ENCODE assay signal across 9 cellular contexts in genomic region chr13:101289764-101290163, GRCh38.
DNase-seq lines count a peak whose midpoint lies in the region; ATAC-seq, FAIRE-seq and TF ChIP-seq lines count a peak whose summit lies in the region.
"Had no signal": no experiment of that assay in that cellular context is flagged by ENCODE, and none has a peak within 500 bp of the region (broad histone marks: within the 10 kb centered on the region; RNA-seq: fewer than 3 reads in every experiment).

No MANE protein-coding gene starts in this region.

- H3K36me3 ChIP-seq in WERI-Rb-1 (no peaks in the 10 kb centered on the region), Peyer's patch (no peaks in the 10 kb centered on the region)

- DNase-seq in DMS79 (lab: John Stamatoyannopoulos, UW) (peak; percentile 86), NCI-H1105 (lab: John Stamatoyannopoulos, UW) (peak; percentile 83), WERI-Rb-1 (peak; percentile 82), Peyer's patch (no peak)
- DNase-seq in stimulated activated CD4-positive, alpha-beta T cell treated with anti-CD3 and anti-CD28 coated beads, Interleukin-4, amount 100 ng/mL, for 1 hour, result no peak

- H3K9me3 ChIP-seq in WERI-Rb-1 (ENCODE audit: severe bottlenecking) (no peaks in the 10 kb centered on the region), Peyer's patch (no peaks in the 10 kb centered on the region)

- no peak for TF ChIP-seq POLR2A in Peyer's patch (IDR thresholded peaks at IDR 0.05)

- H3K27ac ChIP-seq in WERI-Rb-1 (no peak overlapping the region), Peyer's patch (no peak overlapping the region)
- H3K27ac ChIP-seq: coronary artery had no signal

- no peaks in the 10 kb centered on the region for H3K4me1 ChIP-seq in Peyer's patch

- TF ChIP-seq CTCF in WERI-Rb-1 (IDR thresholded peaks at IDR 0.05; ENCODE audit: low read depth, low read length) (no peak), Peyer's patch (IDR thresholded peaks at IDR 0.05) (no peak)

- H3K27me3 ChIP-seq in WERI-Rb-1 (ENCODE audit: insufficient read depth, low read depth, severe bottlenecking), result no peaks in the 10 kb centered on the region
- no peaks in the 10 kb centered on the region for H3K27me3 ChIP-seq in Peyer's patch

- peak; percentile 88 for FAIRE-seq in islet of Langerhans (lab: Jason Lieb, UNC)

- no peak overlapping the region for H3K4me3 ChIP-seq in WERI-Rb-1 (ENCODE audit: low read depth, low read length)
- no peak overlapping the region for H3K4me3 ChIP-seq in Peyer's patch
- H3K4me3 ChIP-seq: coronary artery had no signal

- no peak for ATAC-seq in GM21723 (IDR thresholded peaks at IDR 0.05; ENCODE audit: unreplicated experiment)
- no peak for ATAC-seq in GM19023 (IDR thresholded peaks at IDR 0.05; ENCODE audit: unreplicated experiment)

Comparison
In these comparisons a context has a peak if more than half of its experiments do, and no peak if none do; other contexts are left out.
1. DNase-seq: peak in DMS79 (single experiment), NCI-H1105 (single experiment) and WERI-Rb-1 (single experiment); none in stimulated activated CD4-positive, alpha-beta T cell treated with anti-CD3 and anti-CD28 coated beads, Interleukin-4, amount 100 ng/mL, for 1 hour (single experiment) and Peyer's patch (0 of 3).